In genomic region chr3:32376098-32376497, GRCh38 we compare ENCODE assay signal across 29 cellular contexts. TPM values are rescaled to one million over a fixed set of nuclear protein-coding genes. Genes with fewer than 3 reads are reported as not detected.
DNase-seq lines count a peak whose midpoint lies in the region; FAIRE-seq and TF ChIP-seq lines count a peak whose summit lies in the region.
"Had no signal": no experiment of that assay in that cellular context is flagged by ENCODE, and none has a peak within 500 bp of the region (broad histone marks: within the 10 kb centered on the region; RNA-seq: fewer than 3 reads in every experiment).

No MANE protein-coding gene starts in this region.

- H3K36me3 ChIP-seq in adipocyte (ENCODE audit: control insufficient read depth, insufficient read depth, low read length, severe bottlenecking) (no peaks in the 10 kb centered on the region), colonic mucosa (no peaks in the 10 kb centered on the region), small intestine (ENCODE audit: control insufficient read depth in 2 of 2, insufficient read depth in 2 of 2, low read length in 2 of 2) (no peaks in the 10 kb centered on the region)
- H3K36me3 ChIP-seq: right atrium auricular region, upper lobe of right lung had no signal

- 54 to 71% (median 55%) methylated on average over 2 of the region's 2 CpGs for WGBS in small intestine, 3 donors

- no peak overlapping the region for H3K27ac Mint-ChIP-seq in HFFc6
- H3K27ac Mint-ChIP-seq: brain, memory B cell had no signal

- no peak for FAIRE-seq in small intestine (lab: Jason Lieb, UNC)
- FAIRE-seq: D721Med, endometrium, frontal cortex, HepG2 had no signal

- no peaks in the 10 kb centered on the region for H3K4me1 ChIP-seq in adipocyte (ENCODE audit: control insufficient read depth, insufficient read depth, low read length)
- H3K4me1 ChIP-seq in colonic mucosa, result no peaks in the 10 kb centered on the region
- H3K4me1 ChIP-seq in small intestine (ENCODE audit: control insufficient read depth in 2 of 2, insufficient read depth in 1 of 2, low read depth in 1 of 2, low read length in 1 of 2), result no peaks in the 10 kb centered on the region
- H3K4me1 ChIP-seq: right atrium auricular region, upper lobe of right lung had no signal

- H3K27me3 ChIP-seq in adipocyte (replicated peaks; ENCODE audit: control insufficient read depth, insufficient read depth, low read length) (peaks cover 2% of the 10 kb centered on the region), colonic mucosa (no peaks in the 10 kb centered on the region), small intestine (ENCODE audit: control insufficient read depth in 2 of 2, insufficient read depth in 2 of 2, low read length in 2 of 2) (no peaks in the 10 kb centered on the region)
- H3K27me3 ChIP-seq: BLaER1 treated with 17β-estradiol and CSF1 and Interleukin-3, amounts not matched to agents 10 nM and 100 nM; hepatocyte; right atrium auricular region; upper lobe of right lung had no signal

- H3K36me3 Mint-ChIP-seq in HFFc6 (ENCODE audit: low read depth), result no peaks in the 10 kb centered on the region
- H3K36me3 Mint-ChIP-seq: activated naive CD4-positive, alpha-beta T cell treated with anti-CD3 and anti-CD28 coated beads, Interleukin-2, amount 50 U/mL, for 72 hours; brain; memory B cell had no signal

- TF ChIP-seq CTCF in colonic mucosa (IDR thresholded peaks at IDR 0.05) (no peak), HFFc6 (IDR thresholded peaks at IDR 0.05) (no peak)

- H3K4me1 Mint-ChIP-seq in HFFc6 (ENCODE audit: low read depth), result peaks cover 4% of the 10 kb centered on the region; the same call in 1 of the 2 replicates
- H3K4me1 Mint-ChIP-seq: activated T-helper 17 cell treated with anti-CD3 and anti-CD28 coated beads, Interleukin-2, amount 50 U/mL, for 72 hours had no signal

- H3K27ac ChIP-seq in colonic mucosa (no peak overlapping the region), small intestine (ENCODE audit: low read depth in 1 of 2, low read length in 1 of 2) (no peak overlapping the region)
- H3K27ac ChIP-seq: coronary artery, hepatocyte, right atrium auricular region, upper lobe of right lung had no signal

- no peaks in the 10 kb centered on the region for H3K9me3 Mint-ChIP-seq in HFFc6
- H3K9me3 Mint-ChIP-seq: activated naive CD4-positive, alpha-beta T cell treated with anti-CD3 and anti-CD28 coated beads, Interleukin-2, amount 50 U/mL, for 72 hours; activated T-helper 17 cell treated with anti-CD3 and anti-CD28 coated beads, Interleukin-2, amount 50 U/mL, for 72 hours; brain; memory B cell had no signal

- intact Hi-C loops in colonic mucosa (cut with DNase I), result no loop called here

- no peaks in the 10 kb centered on the region for H3K9me3 ChIP-seq in adipocyte (ENCODE audit: control insufficient read depth, low read length)
- H3K9me3 ChIP-seq in colonic mucosa, result no peaks in the 10 kb centered on the region
- H3K9me3 ChIP-seq in small intestine (ENCODE audit: control insufficient read depth, low read depth), result no peaks in the 10 kb centered on the region
- H3K9me3 ChIP-seq: BLaER1 treated with 17β-estradiol and CSF1 and Interleukin-3, amounts not matched to agents 10 nM and 100 nM; right atrium auricular region; upper lobe of right lung had no signal

- peak; percentile 29 for DNase-seq in EH (ENCODE audit: low read depth)
- peak; percentile 45 for DNase-seq in adipocyte (ENCODE audit: low read depth)
- DNase-seq in fibroblast of peridontal ligament (ENCODE audit: extremely low read depth), result peak; percentile 77
- peak; percentile 65 for DNase-seq in pons (ENCODE audit: low spot score)
- DNase-seq in colonic mucosa, result no peak
- no peak for DNase-seq in small intestine
- DNase-seq in HFFc6, result no peak
- no peak for DNase-seq in stimulated activated CD4-positive, alpha-beta T cell treated with anti-CD3 and anti-CD28 coated beads, Interleukin-4, amount 100 ng/mL, for 1 hour
- DNase-seq: activated CD8-positive, alpha-beta memory T cell treated with anti-CD3 and anti-CD28 coated beads, Interleukin-2, amount 50 U/mL, for 4 hours; GOT3; islet precursor cell; NCI-H2171 treated with DMSO at 0.1 percent for 48 hours; NCI-H524 treated with DMSO at 0.1 percent for 48 hours; nucleus accumbens; stimulated activated CD8-positive, alpha-beta memory T cell treated with anti-CD3 and anti-CD28 coated beads, Interleukin-4, amount 100 ng/mL, for 48 hours; upper lobe of right lung had no signal

- H3K9ac ChIP-seq in adipocyte (ENCODE audit: low read length) (no peak overlapping the region), colonic mucosa (ENCODE audit: low read depth in 2 of 2, low read length in 2 of 2) (no peak overlapping the region)
- H3K9ac ChIP-seq: BLaER1 treated with 17β-estradiol and CSF1 and Interleukin-3, amounts not matched to agents 10 nM and 100 nM had no signal

- H3K4me3 ChIP-seq in adipocyte (ENCODE audit: low read length) (no peak overlapping the region), colonic mucosa (no peak overlapping the region), small intestine (ENCODE audit: low read depth in 1 of 2, low read length in 2 of 2) (no peak overlapping the region)
- H3K4me3 ChIP-seq: BLaER1 treated with 17β-estradiol and CSF1 and Interleukin-3, amounts not matched to agents 10 nM and 100 nM; coronary artery; hepatocyte; right atrium auricular region; upper lobe of right lung had no signal

- no peak overlapping the region for H3K4me3 Mint-ChIP-seq in HFFc6
- H3K4me3 Mint-ChIP-seq: activated T-helper 17 cell treated with anti-CD3 and anti-CD28 coated beads, Interleukin-2, amount 50 U/mL, for 72 hours; brain; memory B cell had no signal

- peaks cover 24% of the 10 kb centered on the region for H3K27me3 Mint-ChIP-seq in HFFc6 (ENCODE audit: insufficient read depth)
- H3K27me3 Mint-ChIP-seq: activated T-helper 17 cell treated with anti-CD3 and anti-CD28 coated beads, Interleukin-2, amount 50 U/mL, for 72 hours had no signal

RNA-seq across cellular contexts. Expression of gene CMTM7, which starts 15.6 kb away (rescaled TPM):
- total RNA-seq in colonic mucosa, result 1 to 10 TPM; 5.8 to 5.9 TPM
- polyA plus RNA-seq in small intestine, result 1 to 10 TPM; 2.0 to 5.6 (median 3.5) TPM
- 10 to 100 TPM; 10.1 to 17.7 (median 15.7) TPM for total RNA-seq in HFFc6 (2021; fragmentation: NEBNext Ultra II Directional; extraction: Animal tissue kit (Norgen Biotek cat#: 25700))
- total RNA-seq: A673 had no signal

Comparison
In these comparisons a context has a peak if more than half of its experiments do, and no peak if none do; other contexts are left out.
1. DNase-seq: peak in EH (single experiment), adipocyte (single experiment), fibroblast of peridontal ligament (single experiment) and pons (single experiment); none in colonic mucosa (single experiment), small intestine (single experiment), HFFc6 (single experiment) and stimulated activated CD4-positive, alpha-beta T cell treated with anti-CD3 and anti-CD28 coated beads, Interleukin-4, amount 100 ng/mL, for 1 hour (single experiment).